In the genomic region with DNA sequence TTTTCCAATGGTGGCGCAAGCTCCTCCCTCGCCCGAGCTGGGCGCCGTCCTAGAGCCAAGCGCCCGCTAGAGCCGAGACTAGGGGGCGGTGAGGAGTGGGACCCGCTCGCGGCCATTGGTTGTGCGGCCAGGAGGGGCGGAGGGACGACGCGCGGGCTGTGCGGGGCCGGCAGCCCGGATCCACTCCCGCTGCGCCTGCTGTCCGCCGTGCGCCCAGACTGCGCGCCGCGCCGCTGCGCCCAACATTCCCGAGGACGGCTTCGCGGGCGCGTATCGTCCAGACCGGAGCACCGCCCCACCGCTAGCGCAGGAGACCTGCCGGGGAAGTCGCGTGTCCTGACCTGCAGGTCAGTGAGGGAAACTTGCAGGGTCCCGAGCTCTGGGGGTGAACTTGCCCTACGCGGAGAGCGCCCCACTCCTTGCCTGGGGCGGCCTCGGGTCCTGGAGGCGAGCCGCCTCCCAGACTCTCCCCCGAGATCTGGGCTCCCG, we compare ENCODE assay signal across 10 cellular contexts. TPM values are rescaled to one million over a fixed set of nuclear protein-coding genes. Genes with fewer than 3 reads are reported as not detected.
A peak's percentile ranks its signal among the peaks of the same experiment; 100 is the strongest.
DNase-seq lines count a peak whose midpoint lies in the region; ATAC-seq and TF ChIP-seq lines count a peak whose summit lies in the region.
"Had no signal": no experiment of that assay in that cellular context is flagged by ENCODE, and none has a peak within 500 bp of the region (broad histone marks: within the 10 kb centered on the region; RNA-seq: fewer than 3 reads in every experiment).

Gene SERTM1, plus strand, starts transcription at position 183 of the 489 bp plus-strand sequence. CDS start 21,059 bp downstream, outside the sequence.

- in situ Hi-C loops in GM23248 (cut with MboI): no loop called here

- no peaks in the 10 kb centered on the region for H3K4me1 ChIP-seq in GM23248 (ENCODE audit: insufficient read depth)
- H3K4me1 ChIP-seq in heart left ventricle: peaks cover 0 to 9% (median 0%) of the 10 kb centered on the region in 12 donors
- H3K4me1 ChIP-seq in rectal smooth muscle tissue (ENCODE audit: control insufficient read depth, insufficient read depth, low read length): no peaks in the 10 kb centered on the region
- H3K4me1 ChIP-seq in CD8-positive, alpha-beta T cell (ENCODE audit: insufficient read depth, low read length): no peaks in the 10 kb centered on the region
- no peaks in the 10 kb centered on the region for H3K4me1 ChIP-seq in Karpas-422 (ENCODE audit: low read length)

- H3K27ac ChIP-seq in GM23248 (no peak within 1 kb of the TSS), heart left ventricle (no peak within 1 kb of the TSS), rectal smooth muscle tissue (ENCODE audit: low read depth, low read length) (no peak within 1 kb of the TSS), Karpas-422 (ENCODE audit: low read length) (no peak within 1 kb of the TSS)
- H3K27ac ChIP-seq in CD8-positive, alpha-beta T cell (ENCODE audit: low read depth, low read length): no peak within 1 kb of the TSS

- H3F3A ChIP-seq in GM23248 (ENCODE audit: insufficient read depth): no peaks in the 10 kb centered on the region

- no peak for TF ChIP-seq CTCF in heart left ventricle (IDR thresholded peaks at IDR 0.05)
- TF ChIP-seq CTCF in CD8-positive, alpha-beta T cell (IDR thresholded peaks at IDR 0.05): no peak

- H4K20me1 ChIP-seq in GM23248 (ENCODE audit: insufficient read depth) (no peaks in the 10 kb centered on the region), Karpas-422 (ENCODE audit: insufficient read depth, low read depth, low read length) (no peaks in the 10 kb centered on the region)

- H2AFZ ChIP-seq in GM23248 (no peak within 1 kb of the TSS), Karpas-422 (ENCODE audit: low read length) (no peak within 1 kb of the TSS)

- H3K4me3 Mint-ChIP-seq in CD8-positive, alpha-beta T cell: no peak within 1 kb of the TSS

- H3K9me3 Mint-ChIP-seq in CD8-positive, alpha-beta T cell: no peaks in the 10 kb centered on the region

- H3K27me3 Mint-ChIP-seq in CD8-positive, alpha-beta T cell (ENCODE audit: low read depth): peaks cover 29% of the 10 kb centered on the region

- POLR2A ChIA-PET in CD8-positive, alpha-beta T cell (lab: Charles Lee): no interaction called here

- no peaks in the 10 kb centered on the region for H3K9me2 ChIP-seq in GM23248 (ENCODE audit: insufficient read depth)
- H3K9me2 ChIP-seq in Karpas-422 (replicated peaks; ENCODE audit: insufficient read depth, low read length): no peaks in the 10 kb centered on the region

- DNase-seq in GM23248 (peak; percentile 21), NCI-H82 (lab: John Stamatoyannopoulos, UW) (peak; percentile 85), heart left ventricle (peak in 3 of 5 donors; percentile 35 to 71 (median 42)), Karpas-422 (no peak)
- DNase-seq in CD8-positive, alpha-beta T cell: no peak
- DNase-seq: stimulated activated CD4-positive, alpha-beta T cell treated with anti-CD3 and anti-CD28 coated beads, Interleukin-4, amount 100 ng/mL, for 4 hours had no signal

- TF ChIP-seq POLR2A in heart left ventricle (IDR thresholded peaks at IDR 0.05): no peak

- CTCF ChIA-PET in CD8-positive, alpha-beta T cell (lab: Charles Lee): no interaction called here

- H3K27me3 ChIP-seq in GM23248 (replicated peaks; ENCODE audit: insufficient read depth) (peaks cover 35% of the 10 kb centered on the region), heart left ventricle (peaks cover 0 to 45% (median 6%) of the 10 kb centered on the region in 9 donors), rectal smooth muscle tissue (ENCODE audit: control insufficient read depth, insufficient read depth, low read length) (peaks cover 2% of the 10 kb centered on the region), Karpas-422 (ENCODE audit: low read length) (no peaks in the 10 kb centered on the region)
- peaks cover 3% of the 10 kb centered on the region for H3K27me3 ChIP-seq in CD8-positive, alpha-beta T cell (ENCODE audit: insufficient read depth, low read length)

- H3K79me2 ChIP-seq in GM23248 (ENCODE audit: insufficient read depth) (no peaks in the 10 kb centered on the region), Karpas-422 (ENCODE audit: low read length) (no peaks in the 10 kb centered on the region)

- H3K36me3 ChIP-seq in GM23248 (ENCODE audit: low read depth) (no peaks in the 10 kb centered on the region), heart left ventricle (no peaks in the 10 kb centered on the region), rectal smooth muscle tissue (ENCODE audit: control insufficient read depth, insufficient read depth, low read length) (no peaks in the 10 kb centered on the region), Karpas-422 (ENCODE audit: insufficient read depth, low read length) (no peaks in the 10 kb centered on the region)
- H3K36me3 ChIP-seq in CD8-positive, alpha-beta T cell (ENCODE audit: insufficient read depth, low read length): no peaks in the 10 kb centered on the region

- 3% methylated on average over 48 to 53 of the region's 56 CpGs for WGBS in GM23248 (ENCODE audit: low coverage in 1 of 2, low lambda C conversion rate in 2 of 2, missing lambda C conversion rate in 2 of 2), 2 experiments
- 0 to 3% (median 1%) methylated on average over 13 to 56 of the region's 56 CpGs for WGBS in heart left ventricle, 4 donors

- H3K4me2 ChIP-seq in GM23248 (ENCODE audit: unreplicated experiment): no peak within 1 kb of the TSS
- no peak within 1 kb of the TSS for H3K4me2 ChIP-seq in Karpas-422 (ENCODE audit: low read depth, low read length, poor library complexity, severe bottlenecking)

- H3K9me3 ChIP-seq in GM23248 (ENCODE audit: low read depth) (no peaks in the 10 kb centered on the region), heart left ventricle (no peaks in the 10 kb centered on the region), Karpas-422 (ENCODE audit: low read length) (no peaks in the 10 kb centered on the region)
- H3K9me3 ChIP-seq in CD8-positive, alpha-beta T cell (ENCODE audit: low read length): no peaks in the 10 kb centered on the region

- no peaks in the 10 kb centered on the region for H3K4me1 Mint-ChIP-seq in CD8-positive, alpha-beta T cell (ENCODE audit: low read depth)

- intact Hi-C loops in heart left ventricle (cut with DNase I): no loop called here
- intact Hi-C loops in CD8-positive, alpha-beta T cell (cut with DNase I, micrococcal nuclease): no loop called here

- H3K9ac ChIP-seq in GM23248 (no peak within 1 kb of the TSS), rectal smooth muscle tissue (ENCODE audit: low read length) (no peak within 1 kb of the TSS), Karpas-422 (ENCODE audit: low read length) (no peak within 1 kb of the TSS)

- no peaks in the 10 kb centered on the region for H3K36me3 Mint-ChIP-seq in CD8-positive, alpha-beta T cell

- ATAC-seq in heart left ventricle: peak; percentile 82 to 96 (median 86)
- ATAC-seq in CD8-positive, alpha-beta T cell: no peak
- ATAC-seq in HG02970 (IDR thresholded peaks at IDR 0.05; ENCODE audit: low FRiP score, unreplicated experiment): no peak
- no peak for ATAC-seq in HG02759 (IDR thresholded peaks at IDR 0.05; ENCODE audit: unreplicated experiment)

- H3K4me3 ChIP-seq in GM23248 (no peak within 1 kb of the TSS), heart left ventricle (peak within 1 kb of the TSS; percentile 1 to 59 (median 44)), rectal smooth muscle tissue (ENCODE audit: low read length) (peak within 1 kb of the TSS; percentile 21), Karpas-422 (ENCODE audit: low read length) (no peak within 1 kb of the TSS)
- no peak within 1 kb of the TSS for H3K4me3 ChIP-seq in CD8-positive, alpha-beta T cell (ENCODE audit: low read depth, low read length)

- no peak within 1 kb of the TSS for H3K27ac Mint-ChIP-seq in CD8-positive, alpha-beta T cell

RNA-seq across cellular contexts. Expression of gene SERTM1, which starts in this region (rescaled TPM):
- total RNA-seq in GM23248 (2014; rRNA removed; shearing (Covaris generic)): not detected in 2 replicates
- polyA plus RNA-seq in GM23248 (2016; fragmentation: Nextera tagmentation; extraction: Ambion mirVana) (not detected in 2 replicates), heart left ventricle (under 1 TPM; 0.03 to 0.19 TPM)
- total RNA-seq in heart left ventricle: 1 to 10 TPM in 3 of 9 donors, under 1 TPM in 5, not detected in 1; 0.06 to 6.0 (median 0.79) TPM
- not detected for total RNA-seq in CD8-positive, alpha-beta T cell
- not detected in 2 replicates for total RNA-seq in Karpas-422 (2014; rRNA removed; shearing (Covaris generic); ENCODE audit: low replicate concordance)
- total RNA-seq: NCI-H460 had no signal

Comparison
In these comparisons a context has a peak if more than half of its experiments do, and no peak if none do; other contexts are left out.
1. Peak in DNase-seq in GM23248; RNA of the gene not detected or under 1 TPM.
2. DNase-seq: peak in NCI-H82 (single experiment) and heart left ventricle (3 of 5); none in CD8-positive, alpha-beta T cell (0 of 7) and Karpas-422 (single experiment).
3. H3K4me3 ChIP-seq: peak in heart left ventricle (12 of 12) and rectal smooth muscle tissue (single experiment); none in GM23248 (single experiment), CD8-positive, alpha-beta T cell (single experiment) and Karpas-422 (single experiment).
4. ATAC-seq: peak in heart left ventricle (4 of 4); none in CD8-positive, alpha-beta T cell (single experiment), HG02970 (single experiment) and HG02759 (single experiment).